ENCODE assay signal across 9 cellular contexts in the genomic region with DNA sequence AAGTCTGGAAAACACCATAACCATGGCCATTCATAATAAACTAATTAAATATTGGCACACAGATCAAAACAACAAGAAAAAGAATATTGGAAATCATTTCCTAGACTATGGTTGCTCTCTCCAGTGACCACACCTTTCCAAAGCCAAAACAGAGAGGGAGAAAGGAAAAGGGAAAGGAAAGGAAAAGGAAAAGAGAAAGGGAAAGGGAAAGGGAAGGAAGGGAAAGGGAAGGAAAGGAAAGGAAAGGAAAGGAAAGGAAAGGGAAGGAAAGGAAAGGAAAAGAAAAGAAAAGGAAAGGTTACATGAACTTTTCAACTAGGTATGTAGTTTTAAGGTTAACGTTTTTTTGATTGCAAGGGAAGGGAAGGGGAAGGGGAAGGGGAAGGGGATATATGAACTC.
"Had no signal": no experiment of that assay in that cellular context is flagged by ENCODE, and none has a peak within 500 bp of the region (broad histone marks: within the 10 kb centered on the region; RNA-seq: fewer than 3 reads in every experiment).

No MANE protein-coding gene starts in this region.

- H3K27ac Mint-ChIP-seq: IgD-negative memory B cell had no signal

- H3K4me1 Mint-ChIP-seq: IgD-negative memory B cell had no signal

- H3K4me3 Mint-ChIP-seq: IgD-negative memory B cell had no signal

- H3K4me2 ChIP-seq: KMS-11 had no signal

- FAIRE-seq: HepG2, HTR-8/SVneo, K562 had no signal

- H3K36me3 Mint-ChIP-seq: IgD-negative memory B cell had no signal

- H3K9ac ChIP-seq: KMS-11 had no signal

- DNase-seq: IMR-90, KBM-7, KG1 had no signal

- H3K27me3 Mint-ChIP-seq: IgD-negative memory B cell had no signal

- ATAC-seq: HepG2, K562 had no signal

- H3K4me3 ChIP-seq: K562 had no signal

- H3K27ac ChIP-seq: HL-60, KMS-11 had no signal
